In genomic region chr1:47262787-47263413, GRCh38 we compare ENCODE assay signal across 8 cellular contexts. TPM values are rescaled to one million over a fixed set of nuclear protein-coding genes. Genes with fewer than 3 reads are reported as not detected.
A peak's percentile ranks its signal among the peaks of the same experiment; 100 is the strongest.
DNase-seq lines count a peak whose midpoint lies in the region; ATAC-seq, FAIRE-seq and TF ChIP-seq lines count a peak whose summit lies in the region.

No MANE protein-coding gene starts in this region.

- H3K79me2 ChIP-seq in K562 (ENCODE audit: control insufficient read depth, insufficient read depth, low read length), result peaks cover 5% of the 10 kb centered on the region; the same call in 1 of the 3 replicates

- peaks cover 85% of the 10 kb centered on the region for H3K36me3 ChIP-seq in K562 (ENCODE audit: control insufficient read depth, insufficient read depth, low read length)

- no peak overlapping the region for H2AFZ ChIP-seq in K562 (ENCODE audit: low read depth, low read length)

- peak; percentile 64 for ATAC-seq in HG03571 (IDR thresholded peaks at IDR 0.05; ENCODE audit: unreplicated experiment)
- peak; percentile 91 for ATAC-seq in K562

- peak; percentile 88 for FAIRE-seq in K562 (lab: Jason Lieb, UNC)

- H3K4me1 ChIP-seq in K562 (replicated peaks in 1 of 2; ENCODE audit: control insufficient read depth in 2 of 2, insufficient read depth in 2 of 2, low read length in 2 of 2), result no peaks in the 10 kb centered on the region

- H3K9me3 ChIP-seq in K562 (replicated peaks; ENCODE audit: control insufficient read depth, insufficient read depth, low read depth, low read length), result no peaks in the 10 kb centered on the region

- TF ChIP-seq CTCF in K562 (IDR thresholded peaks at IDR 0.05 in 2 of 3, conservative IDR thresholded peaks at IDR 0.05 in 1 of 3; ENCODE audit: insufficient read depth in 2 of 3, low read depth in 1 of 3, low read length in 3 of 3), result peak; percentile 84 to 92 (median 85)

- no peaks in the 10 kb centered on the region for H3K27me3 ChIP-seq in K562 (ENCODE audit: control insufficient read depth in 2 of 2, insufficient read depth in 2 of 2, low read length in 2 of 2)

- DNase-seq in NOMO-1 treated with DMSO at 0.1 percent for 48 hours (lab: John Stamatoyannopoulos, UW; ENCODE audit: unreplicated experiment) (peak; percentile 49), NOMO-1 treated with dmso at 0.1 percent for 144 hours (lab: John Stamatoyannopoulos, UW; ENCODE audit: unreplicated experiment) (no peak), RPMI7951 (ENCODE audit: low read depth) (peak; percentile 31), K562 (ENCODE audit: extremely low read depth in 1 of 4, low spot score in 3 of 4) (peak; percentile 68 to 82 (median 74)), kidney tubule cell (ENCODE audit: low spot score) (peak; percentile 63), superior temporal gyrus (ENCODE audit: extremely low spot score) (peak; percentile 24), cerebellar nuclear complex (lab: John Stamatoyannopoulos, UW) (no peak)

- no peak for TF ChIP-seq POLR2A in K562 (conservative IDR thresholded peaks at IDR 0.05)

- POLR2A ChIA-PET in K562 (lab: Yijun Ruan, JAX), result interaction anchor here (0.6 to 5.0 kb wide), 20 partner anchors 10 to 83 kb away, joined by 3 to 44 read pairs (median 4); partner anchors contain the start of genes CMPK1 and STIL

- TF ChIP-seq RAD21 in K562 (CRISPR knock-in tag; conservative IDR thresholded peaks at IDR 0.05 in 1 of 2, IDR thresholded peaks at IDR 0.05 in 1 of 2), result peak; percentile 92 to 94

- BruUV-seq in K562 (replicated peaks; lab: Mats Ljungman, UMichigan), result no TSS peak

- no peak overlapping the region for H3K4me2 ChIP-seq in K562 (ENCODE audit: insufficient read depth, low read length)

- CTCF ChIA-PET in K562 (lab: Yijun Ruan, JAX; ENCODE audit: low intra/inter-chr PET ratio), result interaction anchor here (1.4 to 3.9 kb wide), 3 partner anchors 70 to 88 kb away, joined by 3 to 44 read pairs (median 28); no protein-coding TSS in a partner anchor

- no peak overlapping the region for H3K27ac ChIP-seq in K562 (ENCODE audit: extremely low read depth, low read depth, low read length)

- H3K4me3 ChIP-seq in K562, result no peak overlapping the region

- no peaks in the 10 kb centered on the region for H4K20me1 ChIP-seq in K562 (replicated peaks; ENCODE audit: control insufficient read depth, insufficient read depth, low read length)

- no peak for TF ChIP-seq EP300 in K562 (IDR thresholded peaks at IDR 0.05; ENCODE audit: low read length)

- intact Hi-C loops in K562 (cut with micrococcal nuclease), result loop anchor here (1.0 to 5.0 kb wide), 3 partner anchors 36 to 84 kb away; no protein-coding TSS in a partner anchor

- no peak overlapping the region for H3K9ac ChIP-seq in K562 (ENCODE audit: insufficient read depth in 1 of 2, low read depth in 2 of 2, low read length in 2 of 2)

- H3K9me1 ChIP-seq in K562 (ENCODE audit: control insufficient read depth, insufficient read depth, low read length), result no peaks in the 10 kb centered on the region

- in situ Hi-C loops in K562 (cut with MboI), result loop anchor here (5.0 kb wide), 1 partner anchor 71 kb away; the partner anchor contains the start of gene PDZK1IP1

- 36% methylated on average over 1 of the region's 1 CpG for WGBS in K562 (ENCODE audit: insufficient coverage, low coverage, missing lambda C conversion rate)

TF ChIP-seq in K562, 482 proteins besides CTCF, POLR2A, EP300 and RAD21 (continues in another document):
- TF ChIP-seq ZSCAN29 (IDR thresholded peaks at IDR 0.05), result no peak
- TF ChIP-seq TAF9B (IDR thresholded peaks at IDR 0.05; ENCODE audit: partially characterized antibody), result no peak
- TF ChIP-seq DEAF1 (CRISPR knock-in tag; IDR thresholded peaks at IDR 0.05), result peak; percentile 91
- TF ChIP-seq ZNF212 (CRISPR knock-in tag; IDR thresholded peaks at IDR 0.05), result no peak
- TF ChIP-seq ARNT (IDR thresholded peaks at IDR 0.05), result peak in 1 of 2 experiments; percentile 71; a peak in 2 of 4 replicates
- no peak for TF ChIP-seq ZNF165 (CRISPR knock-in tag; IDR thresholded peaks at IDR 0.05; ENCODE audit: borderline replicate concordance)
- TF ChIP-seq TEAD4 (IDR thresholded peaks at IDR 0.05; ENCODE audit: low read length), result peak; percentile 46
- no peak for TF ChIP-seq TEAD4 (CRISPR knock-in tag; IDR thresholded peaks at IDR 0.05; ENCODE audit: borderline replicate concordance)
- TF ChIP-seq EZH2 (IDR thresholded peaks at IDR 0.05; ENCODE audit: borderline replicate concordance, low read depth, low read length), result no peak
- peak; percentile 30; the same call in 1 of the 2 replicates for TF ChIP-seq ZZZ3 (IDR thresholded peaks at IDR 0.05)
- TF ChIP-seq CEBPG (CRISPR knock-in tag; IDR thresholded peaks at IDR 0.05), result peak; percentile 73
- peak; percentile 83 to 95 for TF ChIP-seq CEBPG (tag; conservative IDR thresholded peaks at IDR 0.05 in 1 of 2, IDR thresholded peaks at IDR 0.05 in 1 of 2)
- peak in 1 of 2 experiments; percentile 34; a peak in 1 of 4 replicates for TF ChIP-seq MAZ (CRISPR knock-in tag; conservative IDR thresholded peaks at IDR 0.05 in 1 of 2, IDR thresholded peaks at IDR 0.05 in 1 of 2)
- TF ChIP-seq ZNF146 (CRISPR knock-in tag; IDR thresholded peaks at IDR 0.05; ENCODE audit: unreplicated experiment), result no peak
- TF ChIP-seq L3MBTL2 (IDR thresholded peaks at IDR 0.05), result 0 out of 2 replicates have a peak, but pooled peaks have one; percentile 12
- no peak for TF ChIP-seq SMAD2 (IDR thresholded peaks at IDR 0.05; ENCODE audit: low read depth, low read length)
- no peak for TF ChIP-seq NFIC (IDR thresholded peaks at IDR 0.05)
- TF ChIP-seq JUND (IDR thresholded peaks at IDR 0.05; ENCODE audit: borderline replicate concordance, low read depth, low read length), result no peak
- peak; percentile 37; the same call in 1 of the 3 replicates for TF ChIP-seq JUND (tag; IDR thresholded peaks at IDR 0.05; ENCODE audit: borderline replicate concordance, low read depth, low read length)
- 0 out of 4 replicates have a peak, but pooled peaks of 1 of the 2 experiments have one; percentile 46 for TF ChIP-seq RCOR1 (IDR thresholded peaks at IDR 0.05; ENCODE audit: borderline replicate concordance in 1 of 2, low read depth in 2 of 2, low read length in 2 of 2)
- TF ChIP-seq ZNF764 (CRISPR knock-in tag; IDR thresholded peaks at IDR 0.05; ENCODE audit: low read depth), result peak; percentile 44; the same call in 1 of the 2 replicates
- no peak for TF ChIP-seq SIN3B (IDR thresholded peaks at IDR 0.05; ENCODE audit: low read depth)

RNA-seq across cellular contexts. Expression of gene TAL1, which starts 30.9 kb away (rescaled TPM):
- total RNA-seq in RPMI7951 (2014; rRNA removed; shearing (Covaris generic)), result not detected in 2 replicates
- total RNA-seq in K562 (2011; cell fraction: chromatin; rRNA removed; ENCODE audit: low replicate concordance), result 80.8 and 102 TPM in 2 replicates
- total RNA-seq in K562 (2011; cell fraction: nucleolus; rRNA removed), result 96.7 and 104 TPM in 2 replicates
- 105 and 124 TPM in 2 replicates for total RNA-seq in K562 (2011; cell fraction: nucleoplasm; rRNA removed)
- 59.7 and 103 TPM in 2 replicates for total RNA-seq in K562 (2014; rRNA removed)
- total RNA-seq in K562 (2014; rRNA removed; fragmentation: Illumina TruSeq; extraction: Trizol), result 67.6 and 79.8 TPM in 2 replicates
- 63.5 and 68.1 TPM in 2 replicates for total RNA-seq in K562 (2015; rRNA removed; fragmentation: Illumina TruSeq; extraction: Trizol)
- total RNA-seq in K562 (2021), result 76.5 and 81.3 TPM in 2 replicates
- 51.1 and 53.3 TPM in 2 replicates for polyA plus RNA-seq in K562 (2011; rRNA removed)
- 34.3 and 44.4 TPM in 2 replicates for polyA plus RNA-seq in K562 (2011; cell fraction: cytosol; rRNA removed)
- polyA plus RNA-seq in K562 (2011; cell fraction: nucleus; rRNA removed), result 78.7 and 92.4 TPM in 2 replicates
- polyA plus RNA-seq in K562 (2012), result 53.0 and 55.6 TPM in 2 replicates
- 72.3 and 106 TPM in 2 replicates for polyA plus RNA-seq in K562 (2014; fragmentation: Illumina TruSeq; extraction: Trizol)
- polyA plus RNA-seq in K562 (2014; fragmentation: Nextera tagmentation; extraction: Ambion mirVana), result 10 to 100 TPM; 18.5 to 22.9 TPM
- 42.7 and 49.5 TPM in 2 replicates for polyA plus RNA-seq in K562 (2014; rRNA removed)
- polyA minus RNA-seq in K562 (2011; rRNA and poly(A)+ RNA removed), result 55.7 and 60.3 TPM in 2 replicates
- 37.3 and 64.4 TPM in 2 replicates for polyA minus RNA-seq in K562 (2011; cell fraction: cytosol; rRNA and poly(A)+ RNA removed)
- 55.6 and 91.2 TPM in 2 replicates for polyA minus RNA-seq in K562 (2011; cell fraction: nucleus; rRNA and poly(A)+ RNA removed)

RNA-seq across cellular contexts. Expression of gene STIL, which starts 51.0 kb away (rescaled TPM):
- 31.6 and 38.8 TPM in 2 replicates for total RNA-seq in RPMI7951 (2014; rRNA removed; shearing (Covaris generic))
- 163 and 354 TPM in 2 replicates for total RNA-seq in K562 (2011; cell fraction: chromatin; rRNA removed; ENCODE audit: low replicate concordance)
- total RNA-seq in K562 (2011; cell fraction: nucleolus; rRNA removed), result 63.7 and 103 TPM in 2 replicates
- 154 and 164 TPM in 2 replicates for total RNA-seq in K562 (2011; cell fraction: nucleoplasm; rRNA removed)
- total RNA-seq in K562 (2014; rRNA removed) (28.8 and 35.7 TPM in 2 replicates), K562 (2014; rRNA removed; fragmentation: Illumina TruSeq; extraction: Trizol) (56.8 and 67.8 TPM in 2 replicates), K562 (2015; rRNA removed; fragmentation: Illumina TruSeq; extraction: Trizol) (49.7 and 52.0 TPM in 2 replicates), K562 (2021) (39.6 and 41.1 TPM in 2 replicates)
- polyA plus RNA-seq in K562 (2011; rRNA removed) (75.0 and 77.4 TPM in 2 replicates), K562 (2014; fragmentation: Illumina TruSeq; extraction: Trizol) (43.4 and 48.1 TPM in 2 replicates), K562 (2014; fragmentation: Nextera tagmentation; extraction: Ambion mirVana) (10 to 100 TPM; 10.5 to 17.5 TPM), K562 (2014; rRNA removed) (31.3 and 33.8 TPM in 2 replicates)
- polyA plus RNA-seq in K562 (2011; cell fraction: cytosol; rRNA removed), result 22.5 and 40.5 TPM in 2 replicates
- polyA plus RNA-seq in K562 (2011; cell fraction: nucleus; rRNA removed), result 48.5 and 62.6 TPM in 2 replicates
- polyA plus RNA-seq in K562 (2012), result 22.3 TPM in 2 replicates
- 223 and 224 TPM in 2 replicates for polyA minus RNA-seq in K562 (2011; rRNA and poly(A)+ RNA removed)
- polyA minus RNA-seq in K562 (2011; cell fraction: cytosol; rRNA and poly(A)+ RNA removed), result 33.9 and 37.2 TPM in 2 replicates
- 34.7 and 68.2 TPM in 2 replicates for polyA minus RNA-seq in K562 (2011; cell fraction: nucleus; rRNA and poly(A)+ RNA removed)

Comparison
In these comparisons a context has a peak if more than half of its experiments do, and no peak if none do; other contexts are left out.
1. DNase-seq: peak in NOMO-1 treated with DMSO at 0.1 percent for 48 hours (single experiment), RPMI7951 (single experiment), K562 (4 of 4), kidney tubule cell (single experiment) and superior temporal gyrus (single experiment); none in NOMO-1 treated with dmso at 0.1 percent for 144 hours (single experiment) and cerebellar nuclear complex (0 of 2).
2. RNA of gene TAL1, which starts 30.9 kb away (total RNA-seq): 59.7 to 124 TPM in K562; not detected in RPMI7951; every median in the first group is over 10 times any median in the second.